In the genomic region with DNA sequence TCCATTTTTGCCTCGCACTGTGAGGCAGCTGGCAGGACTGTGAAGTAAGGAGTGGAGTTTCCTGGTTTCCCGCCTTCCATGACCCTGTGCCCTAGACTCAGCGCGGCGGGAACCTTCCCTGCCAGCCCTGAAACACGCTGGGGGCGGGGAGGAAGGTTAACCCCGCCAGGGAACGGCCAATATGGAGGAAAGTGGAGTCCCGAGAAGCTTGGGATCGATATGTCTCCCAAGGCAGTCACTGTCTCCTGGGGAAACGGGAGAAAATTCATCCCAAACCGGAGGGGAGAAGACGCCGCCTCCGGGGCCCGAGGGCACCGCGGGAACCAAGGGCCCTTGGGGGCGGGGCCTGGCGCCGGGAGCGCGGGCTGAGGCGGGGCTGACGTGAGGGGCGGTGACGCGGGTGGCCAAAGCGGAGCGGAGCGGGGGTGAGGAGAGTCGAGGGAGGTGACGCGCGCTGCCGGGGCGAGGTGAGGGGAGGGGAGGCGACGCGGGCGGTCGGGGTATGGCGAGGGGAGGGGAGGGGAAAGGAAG, we compare ENCODE assay signal across 8 cellular contexts. TPM values are rescaled to one million over a fixed set of nuclear protein-coding genes. Genes with fewer than 3 reads are reported as not detected.
DNase-seq lines count a peak whose midpoint lies in the region; ATAC-seq and TF ChIP-seq lines count a peak whose summit lies in the region.

A gene with protein sequence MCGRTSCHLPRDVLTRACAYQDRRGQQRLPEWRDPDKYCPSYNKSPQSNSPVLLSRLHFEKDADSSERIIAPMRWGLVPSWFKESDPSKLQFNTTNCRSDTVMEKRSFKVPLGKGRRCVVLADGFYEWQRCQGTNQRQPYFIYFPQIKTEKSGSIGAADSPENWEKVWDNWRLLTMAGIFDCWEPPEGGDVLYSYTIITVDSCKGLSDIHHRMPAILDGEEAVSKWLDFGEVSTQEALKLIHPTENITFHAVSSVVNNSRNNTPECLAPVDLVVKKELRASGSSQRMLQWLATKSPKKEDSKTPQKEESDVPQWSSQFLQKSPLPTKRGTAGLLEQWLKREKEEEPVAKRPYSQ (plus strand): TSS at position 432 of the 531 bp plus-strand sequence. CDS start 863 bp downstream, outside the sequence.

- peak within 1 kb of the TSS; percentile 84 for H3K4me2 ChIP-seq in OCI-LY1 (ENCODE audit: low read length)
- peak within 1 kb of the TSS; percentile 95 for H3K4me2 ChIP-seq in mesendoderm (ENCODE audit: low read length)

- peak within 1 kb of the TSS; percentile 96 for H3K56ac ChIP-seq in mesendoderm (ENCODE audit: low read length)

- H3K4me1 ChIP-seq in OCI-LY1 (ENCODE audit: insufficient read depth, low read length, severe bottlenecking) (peaks cover 79% of the 10 kb centered on the region), endodermal cell (ENCODE audit: control insufficient read depth, insufficient read depth, low read length) (peaks cover 10% of the 10 kb centered on the region), mesendoderm (ENCODE audit: control insufficient read depth, low read depth, low read length) (peaks cover 6% of the 10 kb centered on the region)

- H3K27ac ChIP-seq in OCI-LY1 (ENCODE audit: low read depth, low read length, poor library complexity, severe bottlenecking) (peak within 1 kb of the TSS; percentile 96), endodermal cell (ENCODE audit: low read depth, low read length) (peak within 1 kb of the TSS; percentile 89), mesendoderm (ENCODE audit: low read depth, low read length) (peak within 1 kb of the TSS; percentile 88)

- H3K27me3 ChIP-seq in OCI-LY1 (ENCODE audit: insufficient read depth, low read length) (no peaks in the 10 kb centered on the region), endodermal cell (ENCODE audit: control insufficient read depth, insufficient read depth, low read length, poor library complexity, severe bottlenecking) (no peaks in the 10 kb centered on the region), mesendoderm (ENCODE audit: insufficient read depth, low read length, poor library complexity) (no peaks in the 10 kb centered on the region)

- WGBS in endodermal cell (ENCODE audit: insufficient coverage in 1 of 2, insufficient read length in 1 of 2), 2 experiments, result 0 to 3% methylated on average over 10 to 44 of the region's 44 CpGs
- WGBS in mesendoderm (ENCODE audit: extremely low coverage, insufficient coverage, low lambda C conversion rate), result no CpG with 5 or more reads among the region's 44 CpGs

- no peak within 1 kb of the TSS for H2AFZ ChIP-seq in OCI-LY1 (ENCODE audit: low read length)

- no peaks in the 10 kb centered on the region for H3K9me2 ChIP-seq in OCI-LY1 (ENCODE audit: low read depth, low read length)

- peak within 1 kb of the TSS; percentile 75 for H3K23ac ChIP-seq in mesendoderm (ENCODE audit: low read length)

- H3K27ac Mint-ChIP-seq in CD14-positive monocyte (peak within 1 kb of the TSS; percentile 86 to 93 (median 90)), endodermal cell (peak within 1 kb of the TSS; percentile 98)

- peaks cover 61% of the 10 kb centered on the region for H3K36me3 ChIP-seq in OCI-LY1 (ENCODE audit: insufficient read depth, low read length)
- peaks cover 52% of the 10 kb centered on the region for H3K36me3 ChIP-seq in endodermal cell (ENCODE audit: control insufficient read depth, insufficient read depth, low read length)
- peaks cover 8% of the 10 kb centered on the region for H3K36me3 ChIP-seq in mesendoderm (ENCODE audit: control insufficient read depth, insufficient read depth, low read length)

- peaks cover 1% of the 10 kb centered on the region for H3K79me1 ChIP-seq in mesendoderm (ENCODE audit: low read length)

- H3K36me3 Mint-ChIP-seq in CD14-positive monocyte (peaks cover 45 to 49% of the 10 kb centered on the region in 2 donors), endodermal cell (ENCODE audit: low read depth) (peaks cover 42% of the 10 kb centered on the region)

- no peak within 1 kb of the TSS for H4K5ac ChIP-seq in mesendoderm (ENCODE audit: low read length)

- H3K27me3 Mint-ChIP-seq in CD14-positive monocyte (ENCODE audit: low read depth in 3 of 3) (peaks cover 4 to 8% (median 5%) of the 10 kb centered on the region in 3 donors), endodermal cell (ENCODE audit: insufficient read depth) (no peaks in the 10 kb centered on the region)

- H3K79me2 ChIP-seq in OCI-LY1 (ENCODE audit: insufficient read depth, low read length), result peaks cover 23% of the 10 kb centered on the region
- H3K79me2 ChIP-seq in mesendoderm (ENCODE audit: control insufficient read depth, insufficient read depth, low read length), result no peaks in the 10 kb centered on the region

- intact Hi-C loops in CD14-positive monocyte (cut with micrococcal nuclease), result loop anchor here in 1 of 2 donors (5.0 kb wide), 1 partner anchor 34 kb away; no protein-coding TSS in a partner anchor

- no peak within 1 kb of the TSS for H2BK120ac ChIP-seq in mesendoderm (ENCODE audit: low read depth, low read length)

- 0 out of 2 replicates have a peak, but pooled peaks cover 13% of the 10 kb centered on the region for H3F3A ChIP-seq in OCI-LY1 (ENCODE audit: insufficient read depth, low read length)

- peaks cover 35% of the 10 kb centered on the region for H3K4me1 Mint-ChIP-seq in CD14-positive monocyte
- H3K4me1 Mint-ChIP-seq in endodermal cell, result peaks cover 16% of the 10 kb centered on the region

- DNase-seq in CD14-positive monocyte (ENCODE audit: low spot score) (peak; percentile 89), HuH-7.5 (ENCODE audit: low spot score) (peak; percentile 89), endodermal cell (peak; percentile 98), mesendoderm (peak; percentile 96)
- DNase-seq in activated CD8-positive, alpha-beta memory T cell treated with anti-CD3 and anti-CD28 coated beads, Interleukin-2, amount 50 U/mL, for 4 hours, result peak; percentile 96
- peak; percentile 91 for DNase-seq in stimulated activated CD8-positive, alpha-beta memory T cell treated with anti-CD3 and anti-CD28 coated beads, Interleukin-12 subunit alpha, Interleukin-12 subunit beta, amount 100 ng/mL, for 4 hours (ENCODE audit: low read depth)

- H3K18ac ChIP-seq in mesendoderm (ENCODE audit: low read length), result peak within 1 kb of the TSS; percentile 62

- H3K9me3 Mint-ChIP-seq in CD14-positive monocyte, result peaks cover 0 to 1% (median 0%) of the 10 kb centered on the region in 7 donors
- no peaks in the 10 kb centered on the region for H3K9me3 Mint-ChIP-seq in endodermal cell

- peak within 1 kb of the TSS; percentile 95 for H3K4me3 ChIP-seq in OCI-LY1 (ENCODE audit: low read depth, low read length, poor library complexity, severe bottlenecking)
- peak within 1 kb of the TSS; percentile 90 for H3K4me3 ChIP-seq in endodermal cell (ENCODE audit: low read length)
- H3K4me3 ChIP-seq in mesendoderm (ENCODE audit: low read length), result peak within 1 kb of the TSS; percentile 93

- no peak within 1 kb of the TSS for H2BK5ac ChIP-seq in mesendoderm (ENCODE audit: low read length)

- peak; percentile 38 for ATAC-seq in GM21390 (IDR thresholded peaks at IDR 0.05; ENCODE audit: unreplicated experiment)

- H3K9ac ChIP-seq in OCI-LY1 (ENCODE audit: low read length), result peak within 1 kb of the TSS; percentile 92
- peak within 1 kb of the TSS; percentile 87 for H3K9ac ChIP-seq in endodermal cell (ENCODE audit: extremely low read depth, low read length, poor library complexity, severe bottlenecking)
- peak within 1 kb of the TSS; percentile 89 for H3K9ac ChIP-seq in mesendoderm (ENCODE audit: low read length)

- H3K4me3 Mint-ChIP-seq in CD14-positive monocyte (peak within 1 kb of the TSS; percentile 98 to 99), endodermal cell (peak within 1 kb of the TSS; percentile 93)

- no peak within 1 kb of the TSS for H2AK5ac ChIP-seq in mesendoderm (ENCODE audit: low read length)

- H3K4ac ChIP-seq in mesendoderm (ENCODE audit: low read depth, low read length), result peak within 1 kb of the TSS; percentile 18

- no peaks in the 10 kb centered on the region for H4K20me1 ChIP-seq in OCI-LY1 (ENCODE audit: insufficient read depth, low read length)

- H3K9me3 ChIP-seq in OCI-LY1 (ENCODE audit: low read length), result no peaks in the 10 kb centered on the region
- H3K9me3 ChIP-seq in endodermal cell (ENCODE audit: control insufficient read depth, low read length), result no peaks in the 10 kb centered on the region

- H2BK15ac ChIP-seq in mesendoderm (replicated peaks; ENCODE audit: low read depth), result no peak within 1 kb of the TSS

- H4K8ac ChIP-seq in mesendoderm (ENCODE audit: low read depth, low read length), result no peak within 1 kb of the TSS

- TF ChIP-seq CTCF in CD14-positive monocyte (IDR thresholded peaks at IDR 0.05) (no peak), OCI-LY1 (IDR thresholded peaks at IDR 0.05; ENCODE audit: low read length) (no peak), endodermal cell (conservative IDR thresholded peaks at IDR 0.05) (no peak)

RNA-seq across cellular contexts. Expression of the gene that starts here (rescaled TPM):
- 10 to 100 TPM; 18.0 to 23.0 TPM for polyA plus RNA-seq in CD14-positive monocyte
- 10 to 100 TPM; 42.9 to 46.9 TPM for total RNA-seq in endodermal cell
- polyA plus RNA-seq in endodermal cell (2013, experiment 1 of 2), result 40.1 TPM
- 33.1 TPM for polyA plus RNA-seq in endodermal cell (2013, experiment 2 of 2)
- 25.1 TPM for polyA plus RNA-seq in mesendoderm (2013, experiment 1 of 2)
- polyA plus RNA-seq in mesendoderm (2013, experiment 2 of 2), result 25.3 TPM

Comparison
In these comparisons a context has a peak if more than half of its experiments do, and no peak if none do; other contexts are left out.
1. Peak in every context shown above with its lines: DNase-seq, ATAC-seq, H3K4me3 ChIP-seq and H3K27ac ChIP-seq.